In the genomic region with DNA sequence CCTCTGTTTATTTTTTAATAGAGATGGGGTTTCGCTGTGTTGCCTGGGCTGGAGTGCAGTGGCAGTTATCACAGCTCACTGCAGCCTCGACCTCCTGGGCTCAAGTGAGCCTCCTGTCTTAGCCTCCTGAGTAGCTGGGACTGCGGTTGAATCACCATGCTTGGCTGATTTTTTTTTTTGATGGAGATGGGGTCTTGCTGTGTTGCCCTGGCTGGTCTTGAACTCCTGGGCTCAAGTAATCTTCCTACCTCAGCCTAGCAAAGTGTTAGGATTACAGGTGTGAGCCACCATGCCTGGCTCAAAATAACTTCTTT, we compare ENCODE assay signal across 8 cellular contexts. TPM values are rescaled to one million over a fixed set of nuclear protein-coding genes. Genes with fewer than 3 reads are reported as not detected.
DNase-seq lines count a peak whose midpoint lies in the region; ATAC-seq and TF ChIP-seq lines count a peak whose summit lies in the region.

No MANE protein-coding gene starts in this region.

- H3K27ac Mint-ChIP-seq in activated T-helper 2 cell treated with anti-CD3 and anti-CD28 coated beads, Interferon-gamma antibody, Interleukin-2, Interleukin-4, amounts not matched to agents 10 μg/mL and 5 μg/mL and 100 μg/mL, durations not matched to agents 14 hours and 24 hours and 36 hours: peak overlapping the region; percentile 90
- H3K27ac Mint-ChIP-seq in glutamatergic neuron (ENCODE audit: unreplicated experiment): peak overlapping the region; percentile 26

- POLR2A ChIA-PET in HCT116 (lab: Charles Lee): interaction anchor here (0.9 to 1.3 kb wide), 2 partner anchors 34 to 112 kb away, joined by 3 read pairs; no protein-coding TSS in a partner anchor

- BruUV-seq in HCT116 (replicated peaks; lab: Mats Ljungman, UMichigan): no TSS peak

- no peaks in the 10 kb centered on the region for H3K9me3 Mint-ChIP-seq in activated T-helper 2 cell treated with anti-CD3 and anti-CD28 coated beads, Interferon-gamma antibody, Interleukin-2, Interleukin-4, amounts not matched to agents 10 μg/mL and 5 μg/mL and 100 μg/mL, durations not matched to agents 14 hours and 24 hours and 36 hours
- H3K9me3 Mint-ChIP-seq in glutamatergic neuron (ENCODE audit: unreplicated experiment): peaks cover 16% of the 10 kb centered on the region

- RAD21 ChIA-PET in HCT116 (lab: Charles Lee; ENCODE audit: low non-redundant PET in 1 of 2, low total read pairs in 2 of 2, uncharacterized antibody in 2 of 2, unreplicated experiment in 2 of 2): no interaction called here

- intact Hi-C loops in HCT116 (cut with micrococcal nuclease): no loop called here
- intact Hi-C loops in activated T-helper 2 cell treated with anti-CD3 and anti-CD28 coated beads, Interferon-gamma antibody, Interleukin-2, Interleukin-4, amounts not matched to agents 10 μg/mL and 5 μg/mL and 100 μg/mL, durations not matched to agents 14 hours and 24 hours and 36 hours (cut with micrococcal nuclease): loop anchor here (1.0 kb wide), 1 partner anchor 8 kb away; a partner anchor contains a TSS

- peak overlapping the region; percentile 72 for H3K4me2 ChIP-seq in HCT116 (ENCODE audit: low read length)

- no peak for TF ChIP-seq RAD21 in HCT116 (IDR thresholded peaks at IDR 0.05; ENCODE audit: low read depth)

- H3K27me3 Mint-ChIP-seq in activated T-helper 2 cell treated with anti-CD3 and anti-CD28 coated beads, Interferon-gamma antibody, Interleukin-2, Interleukin-4, amounts not matched to agents 10 μg/mL and 5 μg/mL and 100 μg/mL, durations not matched to agents 14 hours and 24 hours and 36 hours (ENCODE audit: low read depth): no peaks in the 10 kb centered on the region
- H3K27me3 Mint-ChIP-seq in glutamatergic neuron (ENCODE audit: unreplicated experiment): peaks cover 11% of the 10 kb centered on the region

- ATAC-seq in HCT116 (no peak), HG02852 (IDR thresholded peaks at IDR 0.05; ENCODE audit: unreplicated experiment) (no peak), GM21576 (IDR thresholded peaks at IDR 0.05; ENCODE audit: unreplicated experiment) (no peak)

- H3K36me3 ChIP-seq in HCT116 (ENCODE audit: control insufficient read depth in 1 of 2, insufficient read depth in 2 of 2, low read length in 2 of 2) (no peaks in the 10 kb centered on the region), HAP-1 (replicated peaks) (no peaks in the 10 kb centered on the region)

- no peak for DNase-seq in HCT116 (ENCODE audit: low read depth, low spot score)
- no peak for DNase-seq in activated T-helper 2 cell treated with anti-CD3 and anti-CD28 coated beads, Interferon-gamma antibody, Interleukin-2, Interleukin-4, amounts not matched to agents 10 μg/mL and 5 μg/mL and 100 μg/mL, durations not matched to agents 14 hours and 24 hours and 36 hours (ENCODE audit: low spot score)
- DNase-seq in glutamatergic neuron: no peak
- DNase-seq in NCI-H748 treated with DMSO at 0.1 percent for 48 hours (lab: John Stamatoyannopoulos, UW): no peak
- DNase-seq in HAP-1 (ENCODE audit: low spot score in 2 of 2): no peak

- H3K36me3 Mint-ChIP-seq in activated T-helper 2 cell treated with anti-CD3 and anti-CD28 coated beads, Interferon-gamma antibody, Interleukin-2, Interleukin-4, amounts not matched to agents 10 μg/mL and 5 μg/mL and 100 μg/mL, durations not matched to agents 14 hours and 24 hours and 36 hours (ENCODE audit: low read depth): peaks cover 4% of the 10 kb centered on the region
- H3K36me3 Mint-ChIP-seq in glutamatergic neuron (ENCODE audit: unreplicated experiment): peaks cover 7% of the 10 kb centered on the region

- H2AFZ ChIP-seq in HCT116 (ENCODE audit: low read depth, low read length, poor library complexity, severe bottlenecking): no peak overlapping the region

- H3K9me3 ChIP-seq in HCT116 (ENCODE audit: control insufficient read depth in 1 of 2, insufficient read depth in 1 of 2, low read depth in 1 of 2, low read length in 2 of 2): no peaks in the 10 kb centered on the region
- no peaks in the 10 kb centered on the region for H3K9me3 ChIP-seq in HAP-1

- no peaks in the 10 kb centered on the region for H4K20me1 ChIP-seq in HCT116 (ENCODE audit: insufficient read depth)

- in situ Hi-C loops in HAP-1 (cut with MboI; ENCODE audit: low sequenced_read_pairs): no loop called here

- no peaks in the 10 kb centered on the region for H3K9me2 ChIP-seq in HCT116 (ENCODE audit: insufficient read depth)

- H3K27ac ChIP-seq in HCT116 (ENCODE audit: low read depth, low read length): peak overlapping the region; percentile 27; the same call in 1 of the 2 replicates
- H3K27ac ChIP-seq in skin epidermis: peak overlapping the region in 20 of 21 experiments; percentile 37 to 93 (median 84)

- no peak for TF ChIP-seq CTCF in HCT116 (IDR thresholded peaks at IDR 0.05 in 2 of 3, conservative IDR thresholded peaks at IDR 0.05 in 1 of 3; ENCODE audit: borderline replicate concordance in 1 of 3, insufficient read depth in 1 of 3, low read depth in 2 of 3, low read length in 2 of 3)
- TF ChIP-seq CTCF in glutamatergic neuron (IDR thresholded peaks at IDR 0.05; ENCODE audit: partially characterized antibody, unreplicated experiment): no peak

- peak overlapping the region; percentile 85 for H3K4me3 Mint-ChIP-seq in activated T-helper 2 cell treated with anti-CD3 and anti-CD28 coated beads, Interferon-gamma antibody, Interleukin-2, Interleukin-4, amounts not matched to agents 10 μg/mL and 5 μg/mL and 100 μg/mL, durations not matched to agents 14 hours and 24 hours and 36 hours (ENCODE audit: low read depth)
- peak overlapping the region; percentile 90 for H3K4me3 Mint-ChIP-seq in glutamatergic neuron (ENCODE audit: unreplicated experiment)

- peaks cover 4% of the 10 kb centered on the region for H3K79me2 ChIP-seq in HCT116 (ENCODE audit: insufficient read depth, low read length)

- H3K27me3 ChIP-seq in HCT116 (ENCODE audit: insufficient read depth, low read length) (no peaks in the 10 kb centered on the region), HAP-1 (ENCODE audit: low read depth) (no peaks in the 10 kb centered on the region)

- H3K4me3 ChIP-seq in HCT116 (replicated peaks in 1 of 2; ENCODE audit: low read depth in 1 of 2, low read length in 2 of 2) (peak overlapping the region; percentile 51 to 61; a peak in 3 of 4 replicates), skin epidermis (peak overlapping the region in 6 of 7 experiments; percentile 38 to 60 (median 48)), HAP-1 (no peak overlapping the region)

- CTCF ChIA-PET in HCT116 (lab: Charles Lee): no interaction called here

- TF ChIP-seq POLR2A in HCT116 (IDR thresholded peaks at IDR 0.05; ENCODE audit: borderline replicate concordance, extremely low read depth, insufficient read depth, insufficient read length): no peak

- H3K4me1 ChIP-seq in HCT116 (ENCODE audit: control insufficient read depth in 1 of 2, insufficient read depth in 2 of 2, low read length in 2 of 2) (peaks cover 3 to 30% of the 10 kb centered on the region in 2 experiments; a peak in 3 of 4 replicates), HAP-1 (peaks cover 7% of the 10 kb centered on the region)

- peak overlapping the region; percentile 64 for H3K9ac ChIP-seq in HCT116 (ENCODE audit: low read length)

- peaks cover 36% of the 10 kb centered on the region for H3K4me1 Mint-ChIP-seq in activated T-helper 2 cell treated with anti-CD3 and anti-CD28 coated beads, Interferon-gamma antibody, Interleukin-2, Interleukin-4, amounts not matched to agents 10 μg/mL and 5 μg/mL and 100 μg/mL, durations not matched to agents 14 hours and 24 hours and 36 hours (ENCODE audit: low read depth)
- peaks cover 34% of the 10 kb centered on the region for H3K4me1 Mint-ChIP-seq in glutamatergic neuron (ENCODE audit: low read depth, unreplicated experiment)

TF ChIP-seq in HCT116, 20 proteins besides CTCF, POLR2A, EP300 and RAD21 (continues in another document):
- TF ChIP-seq ZFX (IDR thresholded peaks at IDR 0.05) (no peak), EZH2phosphoT487 (IDR thresholded peaks at IDR 0.05; ENCODE audit: borderline replicate concordance) (no peak), EGR1 (IDR thresholded peaks at IDR 0.05; ENCODE audit: low read depth) (no peak), YY1 (IDR thresholded peaks at IDR 0.05; ENCODE audit: extremely low read depth, insufficient replicate concordance, low read depth, low read length) (no peak), JUND (IDR thresholded peaks at IDR 0.05) (no peak)
- TF ChIP-seq, protein P1, sequence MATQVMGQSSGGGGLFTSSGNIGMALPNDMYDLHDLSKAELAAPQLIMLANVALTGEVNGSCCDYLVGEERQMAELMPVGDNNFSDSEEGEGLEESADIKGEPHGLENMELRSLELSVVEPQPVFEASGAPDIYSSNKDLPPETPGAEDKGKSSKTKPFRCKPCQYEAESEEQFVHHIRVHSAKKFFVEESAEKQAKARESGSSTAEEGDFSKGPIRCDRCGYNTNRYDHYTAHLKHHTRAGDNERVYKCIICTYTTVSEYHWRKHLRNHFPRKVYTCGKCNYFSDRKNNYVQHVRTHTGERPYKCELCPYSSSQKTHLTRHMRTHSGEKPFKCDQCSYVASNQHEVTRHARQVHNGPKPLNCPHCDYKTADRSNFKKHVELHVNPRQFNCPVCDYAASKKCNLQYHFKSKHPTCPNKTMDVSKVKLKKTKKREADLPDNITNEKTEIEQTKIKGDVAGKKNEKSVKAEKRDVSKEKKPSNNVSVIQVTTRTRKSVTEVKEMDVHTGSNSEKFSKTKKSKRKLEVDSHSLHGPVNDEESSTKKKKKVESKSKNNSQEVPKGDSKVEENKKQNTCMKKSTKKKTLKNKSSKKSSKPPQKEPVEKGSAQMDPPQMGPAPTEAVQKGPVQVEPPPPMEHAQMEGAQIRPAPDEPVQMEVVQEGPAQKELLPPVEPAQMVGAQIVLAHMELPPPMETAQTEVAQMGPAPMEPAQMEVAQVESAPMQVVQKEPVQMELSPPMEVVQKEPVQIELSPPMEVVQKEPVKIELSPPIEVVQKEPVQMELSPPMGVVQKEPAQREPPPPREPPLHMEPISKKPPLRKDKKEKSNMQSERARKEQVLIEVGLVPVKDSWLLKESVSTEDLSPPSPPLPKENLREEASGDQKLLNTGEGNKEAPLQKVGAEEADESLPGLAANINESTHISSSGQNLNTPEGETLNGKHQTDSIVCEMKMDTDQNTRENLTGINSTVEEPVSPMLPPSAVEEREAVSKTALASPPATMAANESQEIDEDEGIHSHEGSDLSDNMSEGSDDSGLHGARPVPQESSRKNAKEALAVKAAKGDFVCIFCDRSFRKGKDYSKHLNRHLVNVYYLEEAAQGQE (IDR thresholded peaks at IDR 0.05; ENCODE audit: low read depth): no peak

RNA-seq across cellular contexts. Expression of a gene that starts 8.1 kb away (rescaled TPM):
- total RNA-seq in HCT116 (2021; ENCODE audit: unreplicated experiment) (13.6 TPM), glutamatergic neuron (ENCODE audit: unreplicated experiment) (21.6 TPM)
- 13.2 and 15.5 TPM in 2 replicates for polyA plus RNA-seq in HCT116 (2012)
- total RNA-seq in activated T-helper 2 cell treated with anti-CD3 and anti-CD28 coated beads, Interferon-gamma antibody, Interleukin-2, Interleukin-4, amounts not matched to agents 10 μg/mL and 5 μg/mL and 100 μg/mL, durations not matched to agents 14 hours and 24 hours and 36 hours: 13.6 and 14.9 TPM in 2 replicates

RNA-seq across cellular contexts. Expression of a gene that starts 35.2 kb away (rescaled TPM):
- total RNA-seq in HCT116 (2021; ENCODE audit: unreplicated experiment) (68.2 TPM), glutamatergic neuron (ENCODE audit: unreplicated experiment) (41.9 TPM)
- 48.8 and 57.5 TPM in 2 replicates for polyA plus RNA-seq in HCT116 (2012)
- 62.4 and 64.2 TPM in 2 replicates for total RNA-seq in activated T-helper 2 cell treated with anti-CD3 and anti-CD28 coated beads, Interferon-gamma antibody, Interleukin-2, Interleukin-4, amounts not matched to agents 10 μg/mL and 5 μg/mL and 100 μg/mL, durations not matched to agents 14 hours and 24 hours and 36 hours
